25 cellular contexts compared by ENCODE assay signal in the genomic region with DNA sequence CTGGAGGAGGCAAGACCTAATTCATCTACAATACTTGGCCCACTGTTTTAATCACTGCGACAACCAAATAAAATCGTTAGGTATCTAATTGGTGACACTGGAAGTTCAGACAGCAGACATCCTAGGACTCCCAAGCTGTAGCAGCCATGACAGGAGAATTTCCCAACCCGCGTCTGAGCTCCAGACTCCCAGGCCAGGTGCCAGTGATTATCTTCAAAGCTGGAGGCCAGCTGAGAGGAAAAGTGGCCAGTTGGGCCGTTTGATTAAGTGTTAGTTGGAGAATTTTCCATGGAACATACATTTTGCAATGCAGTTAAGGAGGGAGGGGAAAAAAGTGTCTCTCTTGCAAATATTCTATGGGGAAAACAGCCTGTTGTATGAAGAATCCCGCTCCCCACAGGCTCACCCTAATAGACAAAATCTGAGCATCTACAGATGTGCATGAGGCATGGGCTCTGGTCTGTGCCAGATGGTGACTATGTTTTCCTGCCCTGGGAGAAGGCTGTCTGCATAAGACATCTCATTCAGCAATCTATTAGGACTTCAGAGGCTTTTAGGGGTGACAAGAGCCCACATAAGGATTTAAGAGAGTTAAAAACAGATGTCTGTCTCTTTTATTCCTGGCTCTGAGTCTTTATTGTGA.
"Had no signal": no experiment of that assay in that cellular context is flagged by ENCODE, and none has a peak within 500 bp of the region (broad histone marks: within the 10 kb centered on the region; RNA-seq: fewer than 3 reads in every experiment).

No MANE protein-coding gene starts in this region.

- H3K36me3 ChIP-seq: gastrocnemius medialis, lower lobe of right lung, transverse colon had no signal

- H2AFZ ChIP-seq: parathyroid adenoma had no signal

- H3K27ac ChIP-seq: gastrocnemius medialis, lower lobe of right lung, parathyroid adenoma, transverse colon had no signal

- H3K9me3 ChIP-seq: gastrocnemius medialis, lower lobe of right lung, mucosa of descending colon, transverse colon had no signal

- H3K4me3 ChIP-seq: gastrocnemius medialis, lower lobe of right lung, mucosa of descending colon, transverse colon had no signal

- H3K9ac ChIP-seq: parathyroid adenoma had no signal

- DNase-seq: activated CD4-positive, alpha-beta T cell treated with anti-CD3 and anti-CD28 coated beads for 1 hour; activated CD4-positive, alpha-beta T cell treated with anti-CD3 and anti-CD28 coated beads, Interleukin-2, amount 50 U/mL, for 1 hour; activated CD8-positive, alpha-beta T cell treated with anti-CD3 and anti-CD28 coated beads, Interleukin-2, amount 10 ng/mL, durations not matched to agents 7 days and 5 days; activated T-cell treated with anti-CD3 and anti-CD28 coated beads, Interleukin-2, amount 50 U/mL, for 1 hour; aorta; caudate nucleus; dermis blood vessel endothelial cell; effector CD8-positive, alpha-beta T cell; erythroblast; gastrocnemius medialis; head of caudate nucleus; islet precursor cell; left cardiac atrium; lower lobe of right lung; mesendoderm; mucosa of descending colon; nucleus accumbens; small intestine; stimulated activated CD4-positive, alpha-beta T cell treated with anti-CD3 and anti-CD28 coated beads, Interleukin-15, amount 100 ng/mL, for 24 hours; stimulated activated CD8-positive, alpha-beta memory T cell treated with anti-CD3 and anti-CD28 coated beads, Interleukin-4, amount 100 ng/mL, for 48 hours; stimulated activated naive B cell treated with anti-CD40 and anti-IgM and Interleukin-4, amounts not matched to agents 10 μg/mL and 1 μg/mL and 100 μg/mL, for 72 hours; transverse colon had no signal

- H3K4me1 ChIP-seq: lower lobe of right lung, transverse colon had no signal

- H3K79me2 ChIP-seq: parathyroid adenoma had no signal

- H3K27me3 ChIP-seq: gastrocnemius medialis, transverse colon had no signal

- ATAC-seq: activated CD8-positive, alpha-beta T cell treated with anti-CD3 and anti-CD28 coated beads, Interleukin-2, amount 10 ng/mL, durations not matched to agents 7 days and 5 days; activated naive CD4-positive, alpha-beta T cell treated with anti-CD3 and anti-CD28 coated beads, Interleukin-2, amount 50 U/mL, for 72 hours; gastrocnemius medialis; lower lobe of right lung; mucosa of descending colon; sciatic nerve; stimulated activated naive B cell treated with anti-CD40 and anti-IgM and Interleukin-4, amounts not matched to agents 10 μg/mL and 1 μg/mL and 100 μg/mL, for 72 hours had no signal
